Comparison of ENCODE assay signal across 8 cellular contexts in the genomic region with DNA sequence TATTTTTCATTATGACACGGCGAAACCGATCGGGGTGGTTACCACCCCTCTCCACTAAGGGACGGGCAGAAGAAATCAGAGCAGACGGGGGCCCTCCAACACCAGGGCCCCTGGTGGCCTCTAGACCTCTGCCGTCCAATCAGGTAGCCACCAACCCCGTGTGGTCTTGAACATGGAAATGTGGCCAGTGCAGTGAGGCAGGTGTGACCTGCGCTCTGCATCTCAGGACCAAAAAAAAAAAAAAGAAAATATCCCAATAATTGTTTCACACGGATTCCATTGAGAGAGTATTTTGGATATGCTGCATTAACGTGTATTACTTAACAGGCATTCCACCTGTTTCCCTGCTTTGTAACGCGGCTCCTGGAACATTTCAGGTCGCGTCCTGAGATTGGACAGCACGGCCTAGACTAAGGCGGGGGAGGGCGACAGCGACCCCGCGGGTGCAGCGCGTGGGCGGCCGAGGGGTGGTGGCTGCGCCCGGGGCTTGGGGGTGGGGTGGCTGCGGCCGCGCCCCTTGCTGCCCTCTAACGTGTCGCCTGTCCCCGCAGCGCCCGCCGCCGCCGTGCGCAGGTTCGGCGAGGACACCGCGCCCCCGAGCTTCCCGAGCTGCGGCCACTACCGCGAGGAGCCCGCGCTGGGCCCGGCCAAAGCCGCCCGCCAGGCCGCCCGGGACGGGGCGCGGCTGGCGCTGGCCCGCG. TPM values are rescaled to one million over a fixed set of nuclear protein-coding genes. Genes with fewer than 3 reads are reported as not detected.
DNase-seq lines count a peak whose midpoint lies in the region; ATAC-seq and TF ChIP-seq lines count a peak whose summit lies in the region.

No MANE protein-coding gene starts in this region.

- H3K9me3 Mint-ChIP-seq in memory B cell = no peaks in the 10 kb centered on the region

- TF ChIP-seq POLR2A in vagina (IDR thresholded peaks at IDR 0.05) = no peak

- H3K36me3 ChIP-seq in vagina = no peaks in the 10 kb centered on the region

- no peaks in the 10 kb centered on the region for H3K4me1 ChIP-seq in vagina

- DNase-seq in Right ventricle myocardium inferior (ENCODE audit: missing footprints) (no peak), cardiac septum (ENCODE audit: low spot score) (no peak), choroid plexus epithelial cell (ENCODE audit: low read depth) (no peak), memory B cell (ENCODE audit: low spot score in 2 of 2) (no peak), vagina (ENCODE audit: extremely low spot score in 2 of 2) (no peak), COLO829 (ENCODE audit: low spot score) (no peak), COLO668 (lab: John Stamatoyannopoulos, UW; ENCODE audit: unreplicated experiment) (no peak)

- H3K27ac Mint-ChIP-seq in memory B cell = no peak overlapping the region

- H3K9me3 ChIP-seq in vagina = no peaks in the 10 kb centered on the region

- ATAC-seq in Right ventricle myocardium inferior (peak; percentile 29), memory B cell (ENCODE audit: low read depth) (peak; percentile 22), GM21515 (IDR thresholded peaks at IDR 0.05; ENCODE audit: unreplicated experiment) (no peak)

- H3K27ac ChIP-seq in vagina = no peak overlapping the region

- H3K27me3 Mint-ChIP-seq in memory B cell = peaks cover 25% of the 10 kb centered on the region

- H3K4me3 ChIP-seq in choroid plexus epithelial cell (ENCODE audit: low read depth, low read length) (peak overlapping the region; percentile 55), vagina (peak overlapping the region; percentile 24 to 40)

- H3K27me3 ChIP-seq in vagina = no peaks in the 10 kb centered on the region

- H3K4me3 Mint-ChIP-seq in memory B cell = peak overlapping the region; percentile 46

- intact Hi-C loops in Right ventricle myocardium inferior (cut with DNase I) = loop anchor here (5.0 kb wide), 3 partner anchors 55 to 170 kb away; no protein-coding TSS in a partner anchor
- intact Hi-C loops in cardiac septum (cut with DNase I) = loop anchor here (5.0 kb wide), 2 partner anchors 110 to 175 kb away; no protein-coding TSS in a partner anchor
- intact Hi-C loops in vagina (cut with DNase I) = no loop called here

- H3K36me3 Mint-ChIP-seq in memory B cell = peaks cover 9% of the 10 kb centered on the region

- H3K4me1 Mint-ChIP-seq in memory B cell = peaks cover 4% of the 10 kb centered on the region

- TF ChIP-seq CTCF in choroid plexus epithelial cell (conservative IDR thresholded peaks at IDR 0.05; ENCODE audit: low read depth, low read length) (no peak), vagina (IDR thresholded peaks at IDR 0.05) (no peak)

RNA-seq across cellular contexts. Expression of gene SIM2, which starts 48.3 kb away (rescaled TPM):
- total RNA-seq in Right ventricle myocardium inferior (not detected), cardiac septum (0.16 TPM), vagina (not detected)
